ENCODE assay signal across 14 cellular contexts in genomic region chr3:153144779-153145178, GRCh38. TPM values are rescaled to one million over a fixed set of nuclear protein-coding genes. Genes with fewer than 3 reads are reported as not detected.
DNase-seq lines count a peak whose midpoint lies in the region; ATAC-seq and TF ChIP-seq lines count a peak whose summit lies in the region.
"Had no signal": no experiment of that assay in that cellular context is flagged by ENCODE, and none has a peak within 500 bp of the region (broad histone marks: within the 10 kb centered on the region; RNA-seq: fewer than 3 reads in every experiment).

No MANE protein-coding gene starts in this region.

- ATAC-seq in HCT116 (no peak), HG03460 (IDR thresholded peaks at IDR 0.05; ENCODE audit: unreplicated experiment) (no peak), HG03571 (IDR thresholded peaks at IDR 0.05; ENCODE audit: unreplicated experiment) (no peak)
- ATAC-seq: effector memory CD8-positive, alpha-beta T cell had no signal

- TF ChIP-seq POLR2A in HCT116 (IDR thresholded peaks at IDR 0.05; ENCODE audit: borderline replicate concordance, extremely low read depth, insufficient read depth, insufficient read length), result no peak
- TF ChIP-seq POLR2A in spleen (IDR thresholded peaks at IDR 0.05), result no peak

- TF ChIP-seq RAD21 in HCT116 (IDR thresholded peaks at IDR 0.05; ENCODE audit: low read depth), result no peak

- no TSS peak for BruUV-seq in HCT116 (replicated peaks; lab: Mats Ljungman, UMichigan)

- no peak for TF ChIP-seq CTCF in HCT116 (IDR thresholded peaks at IDR 0.05 in 2 of 3, conservative IDR thresholded peaks at IDR 0.05 in 1 of 3; ENCODE audit: borderline replicate concordance in 1 of 3, insufficient read depth in 1 of 3, low read depth in 2 of 3, low read length in 2 of 3)
- TF ChIP-seq CTCF in fibroblast of the aortic adventitia (IDR thresholded peaks at IDR 0.05; ENCODE audit: insufficient read depth, low read length), result no peak
- TF ChIP-seq CTCF in spleen (IDR thresholded peaks at IDR 0.05 in 8 of 11, conservative IDR thresholded peaks at IDR 0.05 in 3 of 11), result no peak

- H3K79me2 ChIP-seq in HCT116 (ENCODE audit: insufficient read depth, low read length), result no peaks in the 10 kb centered on the region

- peaks cover 13 to 39% of the 10 kb centered on the region in 2 experiments for H3K4me1 ChIP-seq in HCT116 (ENCODE audit: control insufficient read depth in 1 of 2, insufficient read depth in 2 of 2, low read length in 2 of 2)
- peaks cover 18% of the 10 kb centered on the region for H3K4me1 ChIP-seq in adipocyte (ENCODE audit: control insufficient read depth, insufficient read depth, low read length)
- H3K4me1 ChIP-seq in spleen, result no peaks in the 10 kb centered on the region
- H3K4me1 ChIP-seq: Peyer's patch had no signal

- no peak overlapping the region for H3K27ac ChIP-seq in HCT116 (ENCODE audit: low read depth, low read length)
- H3K27ac ChIP-seq in spleen, result peak overlapping the region in 5 of 8 donors; percentile 4 to 50 (median 40)
- H3K27ac ChIP-seq: Peyer's patch had no signal

- H3K9me3 ChIP-seq in HCT116 (ENCODE audit: control insufficient read depth in 1 of 2, insufficient read depth in 1 of 2, low read depth in 1 of 2, low read length in 2 of 2) (no peaks in the 10 kb centered on the region), adipocyte (ENCODE audit: control insufficient read depth, low read length) (no peaks in the 10 kb centered on the region), spleen (peaks cover 0 to 7% (median 0%) of the 10 kb centered on the region in 8 donors)
- H3K9me3 ChIP-seq: Peyer's patch had no signal

- RAD21 ChIA-PET in HCT116 (lab: Charles Lee; ENCODE audit: low non-redundant PET in 1 of 2, low total read pairs in 2 of 2, uncharacterized antibody in 2 of 2, unreplicated experiment in 2 of 2), result no interaction called here

- H3K4me3 ChIP-seq in HCT116 (replicated peaks in 1 of 2; ENCODE audit: low read depth in 1 of 2, low read length in 2 of 2) (no peak overlapping the region), adipocyte (ENCODE audit: low read length) (no peak overlapping the region), fibroblast of the aortic adventitia (ENCODE audit: low read depth, low read length) (no peak overlapping the region), spleen (no peak overlapping the region)
- H3K4me3 ChIP-seq: Peyer's patch had no signal

- H3K27me3 ChIP-seq in HCT116 (ENCODE audit: insufficient read depth, low read length) (no peaks in the 10 kb centered on the region), adipocyte (replicated peaks; ENCODE audit: control insufficient read depth, insufficient read depth, low read length) (no peaks in the 10 kb centered on the region), spleen (replicated peaks in 1 of 7) (no peaks in the 10 kb centered on the region)
- H3K27me3 ChIP-seq: Peyer's patch had no signal

- no peaks in the 10 kb centered on the region for H3K9me2 ChIP-seq in HCT116 (ENCODE audit: insufficient read depth)

- H3K36me3 ChIP-seq in HCT116 (ENCODE audit: control insufficient read depth in 1 of 2, insufficient read depth in 2 of 2, low read length in 2 of 2), result no peaks in the 10 kb centered on the region
- no peaks in the 10 kb centered on the region for H3K36me3 ChIP-seq in adipocyte (ENCODE audit: control insufficient read depth, insufficient read depth, low read length, severe bottlenecking)
- no peaks in the 10 kb centered on the region for H3K36me3 ChIP-seq in spleen
- H3K36me3 ChIP-seq: Peyer's patch had no signal

- H2AFZ ChIP-seq in HCT116 (ENCODE audit: low read depth, low read length, poor library complexity, severe bottlenecking), result peak overlapping the region; percentile 68

- no peaks in the 10 kb centered on the region for H4K20me1 ChIP-seq in HCT116 (ENCODE audit: insufficient read depth)

- DNase-seq in HCT116 (ENCODE audit: low read depth, low spot score) (no peak), adipocyte (ENCODE audit: low read depth) (peak; percentile 67), fibroblast of the aortic adventitia (ENCODE audit: low read depth) (peak; percentile 51), spleen (no peak), NCI-H1436 treated with DMSO at 0.1 percent for 48 hours (lab: John Stamatoyannopoulos, UW) (no peak)
- DNase-seq: activated CD4-positive, alpha-beta T cell treated with anti-CD3 and anti-CD28 coated beads, Interleukin-2, amount 10 ng/mL, durations not matched to agents 24 days and 14 days; anterior cingulate cortex; effector memory CD8-positive, alpha-beta T cell; NCI-H1417 treated with DMSO at 0.1 percent for 48 hours; NCI-H524; Peyer's patch; substantia nigra had no signal

- no peak overlapping the region for H3K9ac ChIP-seq in HCT116 (ENCODE audit: low read length)
- no peak overlapping the region for H3K9ac ChIP-seq in adipocyte (ENCODE audit: low read length)

- WGBS in spleen, 5 donors, result 74 to 88% (median 82%) methylated on average over 1 of the region's 1 CpG

- H3K4me2 ChIP-seq in HCT116 (ENCODE audit: low read length), result peak overlapping the region; percentile 30

- intact Hi-C loops in HCT116 (cut with micrococcal nuclease), result loop anchor here (2.0 kb wide), 1 partner anchor 16 kb away; no protein-coding TSS in a partner anchor
- intact Hi-C loops in spleen (cut with DNase I; ENCODE audit: low total_unique reads), result no loop called here

- POLR2A ChIA-PET in HCT116 (lab: Charles Lee), result no interaction called here

- CTCF ChIA-PET in HCT116 (lab: Charles Lee), result no interaction called here

TF ChIP-seq in HCT116, 20 proteins besides CTCF, POLR2A, EP300 and RAD21:
- TF ChIP-seq TCF7L2 (IDR thresholded peaks at IDR 0.05; ENCODE audit: borderline replicate concordance, extremely low read depth, insufficient read depth, insufficient read length), result no peak
- no peak for TF ChIP-seq ELF1 (IDR thresholded peaks at IDR 0.05; ENCODE audit: borderline replicate concordance, low read depth)

RNA-seq across cellular contexts. Expression of gene RAP2B, which starts 17.2 kb away (rescaled TPM):
- total RNA-seq in HCT116 (2021; ENCODE audit: unreplicated experiment), result 24.2 TPM
- 12.1 and 13.6 TPM in 2 replicates for polyA plus RNA-seq in HCT116 (2012)
- 24.8 and 49.5 TPM in 2 replicates for total RNA-seq in fibroblast of the aortic adventitia (ENCODE audit: low replicate concordance)
- 10 to 100 TPM; 18.5 to 31.0 (median 28.0) TPM for total RNA-seq in spleen
- polyA plus RNA-seq in spleen, result 1 to 10 TPM; 5.3 to 8.9 (median 6.2) TPM

Comparison
In these comparisons a context has a peak if more than half of its experiments do, and no peak if none do; other contexts are left out.
1. DNase-seq: peak in adipocyte (single experiment) and fibroblast of the aortic adventitia (single experiment); none in HCT116 (single experiment), spleen (single experiment) and NCI-H1436 treated with DMSO at 0.1 percent for 48 hours (single experiment).